In the genomic region with DNA sequence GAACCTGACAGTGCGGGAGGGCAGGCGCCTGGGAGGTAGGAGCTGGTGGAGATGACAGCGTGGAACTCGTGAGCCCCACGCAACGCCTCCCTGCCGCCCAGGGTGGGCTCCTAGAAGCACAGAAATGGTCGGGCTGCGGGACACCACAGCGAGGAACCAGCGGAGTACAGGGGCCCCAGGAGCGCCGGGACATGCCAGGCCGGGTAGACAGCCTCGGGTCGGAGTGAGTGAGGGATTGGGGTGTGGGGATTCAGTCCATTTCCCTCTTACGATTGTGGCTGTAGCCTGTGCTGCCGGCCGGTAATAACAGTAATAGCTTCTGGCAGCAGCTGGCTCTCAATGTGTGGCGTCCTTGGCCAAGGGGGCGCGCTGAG, we compare ENCODE assay signal across 8 cellular contexts. TPM values are rescaled to one million over a fixed set of nuclear protein-coding genes. Genes with fewer than 3 reads are reported as not detected.
DNase-seq lines count a peak whose midpoint lies in the region; ATAC-seq, FAIRE-seq and TF ChIP-seq lines count a peak whose summit lies in the region.
"Not testable (repeated sequence)": the region's sequence is repeated elsewhere in the genome, so short reads cannot be mapped to it uniquely, and the experiment has no call there.
"Had no signal": no experiment of that assay in that cellular context is flagged by ENCODE, and none has a peak within 500 bp of the region (broad histone marks: within the 10 kb centered on the region; RNA-seq: fewer than 3 reads in every experiment).

No MANE protein-coding gene starts in this region.

- H3K4ac ChIP-seq in H1 (replicated peaks; ENCODE audit: insufficient read length, low read depth, low read length): not testable (repeated sequence)

- H3K27me3 ChIP-seq in GM23338 (ENCODE audit: insufficient read depth) (peaks cover 51% of the 10 kb centered on the region), H1 (replicated peaks in 1 of 4; ENCODE audit: control insufficient read depth in 3 of 4, extremely low read depth in 1 of 4, insufficient read depth in 3 of 4, low read length in 3 of 4) (peaks cover 10 to 34% (median 32%) of the 10 kb centered on the region in 4 experiments), spleen (replicated peaks in 1 of 7) (peaks cover 0 to 58% (median 17%) of the 10 kb centered on the region in 7 donors)
- not testable (repeated sequence) for H3K27me3 ChIP-seq in ascending aorta; right cardiac atrium (ENCODE audit: control insufficient read depth, insufficient read depth)

- not testable (repeated sequence) for TF ChIP-seq EP300 in H1 (IDR thresholded peaks at IDR 0.05; ENCODE audit: borderline replicate concordance in 1 of 2, low read depth in 2 of 2, low read length in 2 of 2)

- peak overlapping the region; percentile 66; the same call in 2 of the 3 replicates for H3K4me3 Mint-ChIP-seq in GM23338
- peak overlapping the region; percentile 67 for H3K4me3 Mint-ChIP-seq in activated CD4-positive, alpha-beta T cell treated with anti-CD3 and anti-CD28 coated beads for 36 hours
- H3K4me3 Mint-ChIP-seq in natural killer cell: peak overlapping the region; percentile 89

- H3K9ac ChIP-seq in H1 (replicated peaks in 1 of 4; ENCODE audit: extremely low read depth in 1 of 4, low read depth in 3 of 4, low read length in 3 of 4): not testable (repeated sequence)

- not testable (repeated sequence) for H3K14ac ChIP-seq in H1 (ENCODE audit: insufficient read length)

- H2AFZ ChIP-seq in GM23338: peak overlapping the region; percentile 98; the same call in 1 of the 2 replicates
- not testable (repeated sequence) for H2AFZ ChIP-seq in H1 (ENCODE audit: low read length)

- H3K9me2 ChIP-seq in GM23338 (ENCODE audit: insufficient read depth): not testable (repeated sequence)

- not testable (repeated sequence) for H2BK20ac ChIP-seq in H1 (ENCODE audit: low read length)

- not testable (repeated sequence) for H2BK120ac ChIP-seq in H1 (replicated peaks; ENCODE audit: low read depth, low read length)

- H3K27me3 Mint-ChIP-seq in GM23338 (ENCODE audit: insufficient read depth, low read depth, poor library complexity) (peaks cover 39% of the 10 kb centered on the region), natural killer cell (ENCODE audit: low read depth in 2 of 2) (peaks cover 27 to 34% of the 10 kb centered on the region in 2 donors)
- peaks cover 36% of the 10 kb centered on the region for H3K27me3 Mint-ChIP-seq in activated CD4-positive, alpha-beta T cell treated with anti-CD3 and anti-CD28 coated beads for 36 hours

- not testable (repeated sequence) for H3K36me3 ChIP-seq in GM23338 (ENCODE audit: insufficient read depth); ascending aorta; H1 (ENCODE audit: control insufficient read depth in 2 of 4, insufficient read depth in 4 of 4, low read length in 3 of 4); spleen

- H3K4me1 ChIP-seq in GM23338 (ENCODE audit: insufficient read depth); H1 (replicated peaks in 1 of 4; ENCODE audit: control insufficient read depth in 3 of 4, insufficient read depth in 4 of 4, low read length in 3 of 4); right cardiac atrium (ENCODE audit: control insufficient read depth, insufficient read depth, low read length): not testable (repeated sequence)
- peaks cover 0 to 12% of the 10 kb centered on the region in 2 donors for H3K4me1 ChIP-seq in ascending aorta
- peaks cover 5 to 28% (median 21%) of the 10 kb centered on the region in 6 donors for H3K4me1 ChIP-seq in spleen

- not testable (repeated sequence) for H4K20me1 ChIP-seq in GM23338 (replicated peaks; ENCODE audit: insufficient read depth); H1 (replicated peaks in 1 of 2; ENCODE audit: control insufficient read depth in 1 of 2, insufficient read depth in 2 of 2, low read length in 2 of 2)

- not testable (repeated sequence) for TF ChIP-seq CTCF in GM23338 (conservative IDR thresholded peaks at IDR 0.05; ENCODE audit: low read depth in 2 of 2); ascending aorta (IDR thresholded peaks at IDR 0.05); H1 (IDR thresholded peaks at IDR 0.05; ENCODE audit: control extremely low read depth in 1 of 3, insufficient read depth in 1 of 3, low read depth in 1 of 3, low read length in 3 of 3); natural killer cell (IDR thresholded peaks at IDR 0.05); spleen (IDR thresholded peaks at IDR 0.05 in 8 of 11, conservative IDR thresholded peaks at IDR 0.05 in 3 of 11)

- H3K23ac ChIP-seq in H1 (ENCODE audit: insufficient read length): not testable (repeated sequence)

- H4K5ac ChIP-seq in H1 (ENCODE audit: insufficient read length, low read depth, low read length): not testable (repeated sequence)

- not testable (repeated sequence) for H2BK12ac ChIP-seq in H1 (ENCODE audit: low read depth, low read length)

- not testable (repeated sequence) for H3K79me2 ChIP-seq in GM23338 (replicated peaks; ENCODE audit: insufficient read depth); H1 (ENCODE audit: control insufficient read depth in 1 of 2, insufficient read depth in 2 of 2, low read length in 2 of 2)

- H3K18ac ChIP-seq in H1 (ENCODE audit: extremely low read depth, low read length): not testable (repeated sequence)

- H3K27ac ChIP-seq in GM23338 (ENCODE audit: low read depth); ascending aorta; H1 (ENCODE audit: low read depth, low read length); right cardiac atrium (ENCODE audit: low read length); spleen: not testable (repeated sequence)

- H4K91ac ChIP-seq in H1 (replicated peaks; ENCODE audit: insufficient read length, low read length): not testable (repeated sequence)

- H4K8ac ChIP-seq in H1 (ENCODE audit: extremely low read depth, insufficient read depth, low read length): not testable (repeated sequence)

- H3K23me2 ChIP-seq in H1 (ENCODE audit: low read depth, low read length): not testable (repeated sequence)

- peak; percentile 38 for ATAC-seq in GM23338
- ATAC-seq in activated CD4-positive, alpha-beta T cell treated with anti-CD3 and anti-CD28 coated beads for 36 hours: not testable (repeated sequence)
- peak; percentile 3 to 16 for ATAC-seq in right cardiac atrium
- peak in 1 of 3 donors; percentile 1 for ATAC-seq in natural killer cell

- H3K9me3 Mint-ChIP-seq in GM23338: peaks cover 10% of the 10 kb centered on the region; the same call in 2 of the 3 replicates
- H3K9me3 Mint-ChIP-seq in activated CD4-positive, alpha-beta T cell treated with anti-CD3 and anti-CD28 coated beads for 36 hours (ENCODE audit: low read depth); natural killer cell: not testable (repeated sequence)

- H2BK15ac ChIP-seq in H1 (ENCODE audit: low read length): not testable (repeated sequence)

- peak; percentile 33 for DNase-seq in GM23338 (ENCODE audit: low spot score)
- DNase-seq in activated CD4-positive, alpha-beta T cell treated with anti-CD3 and anti-CD28 coated beads for 36 hours; ascending aorta (ENCODE audit: low spot score in 2 of 2); H1 (ENCODE audit: low read depth in 1 of 2, low spot score in 2 of 2); right cardiac atrium; natural killer cell; spleen: not testable (repeated sequence)

- H3K4me2 ChIP-seq in GM23338: peak overlapping the region; percentile 87
- peak overlapping the region; percentile 77 to 83 for H3K4me2 ChIP-seq in H1 (ENCODE audit: insufficient read depth in 1 of 2, low read depth in 2 of 2, low read length in 2 of 2)

- POLR2A ChIA-PET in activated CD4-positive, alpha-beta T cell treated with anti-CD3 and anti-CD28 coated beads for 36 hours (lab: Charles Lee): not testable (repeated sequence)
- POLR2A ChIA-PET in H1 (lab: Charles Lee; ENCODE audit: partially characterized antibody): interaction anchor here (0.9 kb wide), 1 partner anchor 209 kb away, joined by 4 read pairs; no protein-coding TSS in a partner anchor

- H3K36me3 Mint-ChIP-seq in GM23338 (ENCODE audit: low read depth); activated CD4-positive, alpha-beta T cell treated with anti-CD3 and anti-CD28 coated beads for 36 hours (ENCODE audit: low read depth); natural killer cell: not testable (repeated sequence)

- not testable (repeated sequence) for TF ChIP-seq RAD21 in H1 (IDR thresholded peaks at IDR 0.05 in 1 of 2, conservative IDR thresholded peaks at IDR 0.05 in 1 of 2; ENCODE audit: low read depth in 2 of 2, low read length in 2 of 2)

- intact Hi-C loops in activated CD4-positive, alpha-beta T cell treated with anti-CD3 and anti-CD28 coated beads for 36 hours (cut with DNase I, micrococcal nuclease): loop anchor here in 1 of 2 experiments (5.0 kb wide), 1 partner anchor 518 kb away; no protein-coding TSS in a partner anchor
- intact Hi-C loops in ascending aorta (cut with DNase I); natural killer cell (cut with micrococcal nuclease); spleen (cut with DNase I; ENCODE audit: low total_unique reads): not testable (repeated sequence)
- intact Hi-C loops in right cardiac atrium (cut with DNase I): loop anchor here in 1 of 4 donors (10.0 kb wide), 1 partner anchor 54 kb away; no protein-coding TSS in a partner anchor

- not testable (repeated sequence) for H3K27ac Mint-ChIP-seq in GM23338; activated CD4-positive, alpha-beta T cell treated with anti-CD3 and anti-CD28 coated beads for 36 hours
- H3K27ac Mint-ChIP-seq in natural killer cell: peak overlapping the region in 1 of 2 donors; percentile 71

- not testable (repeated sequence) for H3K79me1 ChIP-seq in H1 (ENCODE audit: low read depth, low read length)

- not testable (repeated sequence) for FAIRE-seq in H1 (lab: Jason Lieb, UNC)

- not testable (repeated sequence) for TF ChIP-seq POLR2A in H1 (IDR thresholded peaks at IDR 0.05; ENCODE audit: control extremely low read depth in 1 of 2, low read depth in 2 of 2, low read length in 2 of 2); spleen (IDR thresholded peaks at IDR 0.05)

- H2BK5ac ChIP-seq in H1 (ENCODE audit: low read depth, low read length): not testable (repeated sequence)

- not testable (repeated sequence) for H3K9me3 ChIP-seq in ascending aorta; H1 (ENCODE audit: insufficient read depth in 2 of 2, low read depth in 1 of 2, low read length in 1 of 2); right cardiac atrium (ENCODE audit: control insufficient read depth, low read length); spleen

- not testable (repeated sequence) for H3F3A ChIP-seq in GM23338 (replicated peaks; ENCODE audit: low read depth)

- not testable (repeated sequence) for H3K56ac ChIP-seq in H1 (replicated peaks; ENCODE audit: insufficient read length, low read depth, low read length)

- WGBS in H1 (ENCODE audit: extremely low coverage in 1 of 2, insufficient coverage in 1 of 2, insufficient read length in 1 of 2, insufficient replicate concordance in 2 of 2, low coverage in 1 of 2, low lambda C conversion rate in 2 of 2, missing lambda C conversion rate in 1 of 2), 2 experiments: 35% methylated on average over 16 of the region's 22 CpGs; no CpG with 5 or more reads in 1 of the 2 experiments
- WGBS in right cardiac atrium: 18% methylated on average over 22 of the region's 22 CpGs
- 9 to 45% (median 21%) methylated on average over 11 to 22 of the region's 22 CpGs for WGBS in spleen, 5 donors

- not testable (repeated sequence) for H2AK5ac ChIP-seq in H1 (ENCODE audit: low read depth, low read length)

- H3K4me3 ChIP-seq in GM23338 (peak overlapping the region; percentile 60), ascending aorta (peak overlapping the region; percentile 56 to 64), H1 (ENCODE audit: extremely low read depth in 1 of 4, insufficient read depth in 2 of 4, low read depth in 3 of 4, low read length in 4 of 4) (peak overlapping the region in 1 of 4 experiments; percentile 53; a peak in 2 of 8 replicates), right cardiac atrium (ENCODE audit: low read length) (peak overlapping the region; percentile 68), spleen (peak overlapping the region in 6 of 8 donors; percentile 41 to 70 (median 49))

- CTCF ChIA-PET in activated CD4-positive, alpha-beta T cell treated with anti-CD3 and anti-CD28 coated beads for 36 hours (lab: Charles Lee): interaction anchor here (0.6 to 1.3 kb wide), 6 partner anchors 10 to 177 kb away, joined by 3 to 8 read pairs (median 3); a partner anchor contains a TSS
- CTCF ChIA-PET in H1 (lab: Charles Lee; ENCODE audit: partially characterized antibody): interaction anchor here (1.3 to 3.3 kb wide), 4 partner anchors 9 to 54 kb away, joined by 3 to 14 read pairs (median 5); no protein-coding TSS in a partner anchor

- H3K4me1 Mint-ChIP-seq in GM23338: not testable (repeated sequence)
- H3K4me1 Mint-ChIP-seq in activated CD4-positive, alpha-beta T cell treated with anti-CD3 and anti-CD28 coated beads for 36 hours: peaks cover 22% of the 10 kb centered on the region
- H3K4me1 Mint-ChIP-seq in natural killer cell: peaks cover 23 to 24% of the 10 kb centered on the region in 2 donors

RNA-seq across cellular contexts. Expression of a gene that starts 12.3 kb away (rescaled TPM):
- 0.66 and 1.0 TPM in 2 replicates for total RNA-seq in GM23338 (2014; rRNA removed; shearing (Covaris generic))
- polyA plus RNA-seq in GM23338 (2016; fragmentation: Nextera tagmentation; extraction: Ambion mirVana) (0.55 and 0.92 TPM in 2 replicates), H1 (2011; rRNA removed) (2.2 and 2.8 TPM in 2 replicates), right cardiac atrium (0.48 TPM), spleen (under 1 TPM; 0.27 to 0.80 (median 0.43) TPM)
- 1 to 10 TPM; 1.6 to 1.9 TPM for total RNA-seq in activated CD4-positive, alpha-beta T cell treated with anti-CD3 and anti-CD28 coated beads for 36 hours
- total RNA-seq in ascending aorta (not detected), right cardiac atrium (1 to 10 TPM in 2 of 4 donors, under 1 TPM in 2; 0.88 to 1.3 (median 0.98) TPM), natural killer cell (under 1 TPM; 0.19 to 0.95 (median 0.27) TPM), spleen (1 to 10 TPM in 1 of 7 donors, under 1 TPM in 5, not detected in 1; 0.23 to 1.3 (median 0.33) TPM)
- 1.6 and 1.7 TPM in 2 replicates for total RNA-seq in H1 (2021; fragmentation: NEBNext Ultra II Directional; extraction: Animal tissue kit (Norgen Biotek cat#: 25700))
- polyA plus RNA-seq in H1 (2011; cell fraction: cytosol; rRNA removed): 3.4 TPM
- polyA plus RNA-seq in H1 (2011; cell fraction: nucleus; rRNA removed): 13.2 TPM
- 1.1 to 3.7 TPM (median 2.0 TPM) in 4 replicates for polyA plus RNA-seq in H1 (2012, experiment 1 of 2)
- polyA plus RNA-seq in H1 (2012, experiment 2 of 2): 0.67 TPM
- polyA plus RNA-seq in H1 (2013, experiment 1 of 2): 1.7 TPM
- 1.3 TPM for polyA plus RNA-seq in H1 (2013, experiment 2 of 2)
- polyA minus RNA-seq in H1 (2011; rRNA and poly(A)+ RNA removed): 2.4 and 2.9 TPM in 2 replicates
- polyA minus RNA-seq in H1 (2011; cell fraction: cytosol; rRNA and poly(A)+ RNA removed): 0.59 TPM
- 12.5 TPM for polyA minus RNA-seq in H1 (2011; cell fraction: nucleus; rRNA and poly(A)+ RNA removed)

RNA-seq across cellular contexts. Expression of a gene that starts 13.5 kb away (rescaled TPM):
- total RNA-seq in GM23338 (2014; rRNA removed; shearing (Covaris generic)): 8.2 and 9.3 TPM in 2 replicates
- polyA plus RNA-seq in GM23338 (2016; fragmentation: Nextera tagmentation; extraction: Ambion mirVana): 4.3 and 5.0 TPM in 2 replicates
- 10 to 100 TPM; 30.5 to 31.6 TPM for total RNA-seq in activated CD4-positive, alpha-beta T cell treated with anti-CD3 and anti-CD28 coated beads for 36 hours
- total RNA-seq in ascending aorta: 40.0 TPM
- total RNA-seq in H1 (2021; fragmentation: NEBNext Ultra II Directional; extraction: Animal tissue kit (Norgen Biotek cat#: 25700)): 14.4 and 14.7 TPM in 2 replicates
- 8.6 and 16.8 TPM in 2 replicates for polyA plus RNA-seq in H1 (2011; rRNA removed)
- 12.2 TPM for polyA plus RNA-seq in H1 (2011; cell fraction: cytosol; rRNA removed)
- polyA plus RNA-seq in H1 (2011; cell fraction: nucleus; rRNA removed): 34.5 TPM
- 12.3 to 15.9 TPM (median 14.2 TPM) in 4 replicates for polyA plus RNA-seq in H1 (2012, experiment 1 of 2)
- 10.4 TPM for polyA plus RNA-seq in H1 (2012, experiment 2 of 2)
- 14.2 TPM for polyA plus RNA-seq in H1 (2013, experiment 1 of 2)
- polyA plus RNA-seq in H1 (2013, experiment 2 of 2): 12.1 TPM
- 16.0 and 19.1 TPM in 2 replicates for polyA minus RNA-seq in H1 (2011; rRNA and poly(A)+ RNA removed)
- polyA minus RNA-seq in H1 (2011; cell fraction: cytosol; rRNA and poly(A)+ RNA removed): 9.0 TPM
- 33.8 TPM for polyA minus RNA-seq in H1 (2011; cell fraction: nucleus; rRNA and poly(A)+ RNA removed)
- 10 to 100 TPM; 32.4 to 47.6 (median 37.1) TPM for total RNA-seq in right cardiac atrium
- polyA plus RNA-seq in right cardiac atrium: 46.1 TPM
- total RNA-seq in natural killer cell: 10 to 100 TPM; 26.9 to 33.6 (median 33.1) TPM
- total RNA-seq in spleen: 10 to 100 TPM; 21.6 to 48.1 (median 34.8) TPM
- polyA plus RNA-seq in spleen: 10 to 100 TPM in 1 of 3 donors, 1 to 10 TPM in 2; 8.0 to 21.4 (median 8.5) TPM

RNA-seq across cellular contexts. Expression of a gene that starts 14.6 kb away (rescaled TPM):
- 85.0 and 92.4 TPM in 2 replicates for total RNA-seq in GM23338 (2014; rRNA removed; shearing (Covaris generic))
- polyA plus RNA-seq in GM23338 (2016; fragmentation: Nextera tagmentation; extraction: Ambion mirVana): 181 and 189 TPM in 2 replicates
- total RNA-seq in activated CD4-positive, alpha-beta T cell treated with anti-CD3 and anti-CD28 coated beads for 36 hours: 100 to 1,000 TPM; 171 to 186 TPM
- total RNA-seq in ascending aorta: 255 TPM
- total RNA-seq in H1 (2021; fragmentation: NEBNext Ultra II Directional; extraction: Animal tissue kit (Norgen Biotek cat#: 25700)): 65.6 and 71.3 TPM in 2 replicates
- polyA plus RNA-seq in H1 (2011; rRNA removed): 248 and 256 TPM in 2 replicates
- 191 TPM for polyA plus RNA-seq in H1 (2011; cell fraction: cytosol; rRNA removed)
- polyA plus RNA-seq in H1 (2011; cell fraction: nucleus; rRNA removed): 156 TPM
- 67.2 to 137 TPM (median 134 TPM) in 4 replicates for polyA plus RNA-seq in H1 (2012, experiment 1 of 2)
- 152 TPM for polyA plus RNA-seq in H1 (2012, experiment 2 of 2)
- 82.5 TPM for polyA plus RNA-seq in H1 (2013, experiment 1 of 2)
- 88.9 TPM for polyA plus RNA-seq in H1 (2013, experiment 2 of 2)
- polyA minus RNA-seq in H1 (2011; rRNA and poly(A)+ RNA removed): 69.6 and 94.4 TPM in 2 replicates
- 53.9 TPM for polyA minus RNA-seq in H1 (2011; cell fraction: cytosol; rRNA and poly(A)+ RNA removed)
- 28.7 TPM for polyA minus RNA-seq in H1 (2011; cell fraction: nucleus; rRNA and poly(A)+ RNA removed)
- 100 to 1,000 TPM in 2 of 4 donors, 10 to 100 TPM in 2; 82.8 to 104 (median 100) TPM for total RNA-seq in right cardiac atrium
- 239 TPM for polyA plus RNA-seq in right cardiac atrium
- 10 to 100 TPM; 57.2 to 62.8 (median 60.0) TPM for total RNA-seq in natural killer cell
- 10 to 100 TPM; 46.8 to 63.1 (median 55.8) TPM for total RNA-seq in spleen
- polyA plus RNA-seq in spleen: 100 to 1,000 TPM; 114 to 168 (median 148) TPM

RNA-seq across cellular contexts. Expression of a gene that starts 23.5 kb away (rescaled TPM):
- not detected in 2 replicates for total RNA-seq in GM23338 (2014; rRNA removed; shearing (Covaris generic))
- 0.18 and 0.52 TPM in 2 replicates for polyA plus RNA-seq in GM23338 (2016; fragmentation: Nextera tagmentation; extraction: Ambion mirVana)
- total RNA-seq in activated CD4-positive, alpha-beta T cell treated with anti-CD3 and anti-CD28 coated beads for 36 hours: under 1 TPM; 0.19 to 0.55 TPM
- 54.2 TPM for total RNA-seq in ascending aorta
- not detected in 2 replicates for total RNA-seq in H1 (2021; fragmentation: NEBNext Ultra II Directional; extraction: Animal tissue kit (Norgen Biotek cat#: 25700))
- 0.08 and 0.17 TPM in 2 replicates for polyA plus RNA-seq in H1 (2011; rRNA removed)
- polyA plus RNA-seq in H1 (2011; cell fraction: cytosol; rRNA removed): 0.26 TPM
- polyA plus RNA-seq in H1 (2011; cell fraction: nucleus; rRNA removed): 0.57 TPM
- polyA plus RNA-seq in H1 (2012, experiment 1 of 2): 0.16 to 0.83 TPM (median 0.18 TPM) in 3 of 4 replicates, not detected in the other
- 0.16 TPM for polyA plus RNA-seq in H1 (2012, experiment 2 of 2)
- 0.08 TPM for polyA plus RNA-seq in H1 (2013, experiment 1 of 2)
- 0.09 TPM for polyA plus RNA-seq in H1 (2013, experiment 2 of 2)
- polyA minus RNA-seq in H1 (2011; rRNA and poly(A)+ RNA removed): not detected in 2 replicates
- polyA minus RNA-seq in H1 (2011; cell fraction: cytosol; rRNA and poly(A)+ RNA removed): not detected
- not detected for polyA minus RNA-seq in H1 (2011; cell fraction: nucleus; rRNA and poly(A)+ RNA removed)
- total RNA-seq in right cardiac atrium: 100 to 1,000 TPM; 135 to 299 (median 142) TPM
- 375 TPM for polyA plus RNA-seq in right cardiac atrium
- 1 to 10 TPM; 1.8 to 4.5 (median 2.8) TPM for total RNA-seq in natural killer cell
- 1 to 10 TPM in 5 of 7 donors, under 1 TPM in 2; 0.52 to 2.4 (median 1.5) TPM for total RNA-seq in spleen
- polyA plus RNA-seq in spleen: 10 to 100 TPM in 1 of 3 donors, 1 to 10 TPM in 2; 4.0 to 16.4 (median 5.2) TPM

RNA-seq across cellular contexts. Expression of a gene that starts 30.1 kb away (rescaled TPM):
- total RNA-seq in GM23338 (2014; rRNA removed; shearing (Covaris generic)): not detected in 2 replicates
- polyA plus RNA-seq in GM23338 (2016; fragmentation: Nextera tagmentation; extraction: Ambion mirVana) (not detected in 2 replicates), H1 (2011; rRNA removed) (not detected in 2 replicates), right cardiac atrium (0.50 TPM), spleen (not detected)
- not detected for total RNA-seq in activated CD4-positive, alpha-beta T cell treated with anti-CD3 and anti-CD28 coated beads for 36 hours
- total RNA-seq in ascending aorta (not detected), right cardiac atrium (under 1 TPM; 0.38 to 0.97 (median 0.65) TPM), natural killer cell (not detected), spleen (not detected)
- not detected in 2 replicates for total RNA-seq in H1 (2021; fragmentation: NEBNext Ultra II Directional; extraction: Animal tissue kit (Norgen Biotek cat#: 25700))
- not detected for polyA plus RNA-seq in H1 (2011; cell fraction: cytosol; rRNA removed)
- not detected for polyA plus RNA-seq in H1 (2011; cell fraction: nucleus; rRNA removed)
- polyA plus RNA-seq in H1 (2012, experiment 1 of 2): not detected in 4 replicates
- not detected for polyA plus RNA-seq in H1 (2012, experiment 2 of 2)
- polyA plus RNA-seq in H1 (2013, experiment 1 of 2): not detected
- not detected for polyA plus RNA-seq in H1 (2013, experiment 2 of 2)
- polyA minus RNA-seq in H1 (2011; rRNA and poly(A)+ RNA removed): not detected in 2 replicates
- polyA minus RNA-seq in H1 (2011; cell fraction: cytosol; rRNA and poly(A)+ RNA removed): not detected
- not detected for polyA minus RNA-seq in H1 (2011; cell fraction: nucleus; rRNA and poly(A)+ RNA removed)
- polyA plus RNA-seq: adipose tissue had no signal
